ENCODE assay signal across 29 cellular contexts in the genomic region with DNA sequence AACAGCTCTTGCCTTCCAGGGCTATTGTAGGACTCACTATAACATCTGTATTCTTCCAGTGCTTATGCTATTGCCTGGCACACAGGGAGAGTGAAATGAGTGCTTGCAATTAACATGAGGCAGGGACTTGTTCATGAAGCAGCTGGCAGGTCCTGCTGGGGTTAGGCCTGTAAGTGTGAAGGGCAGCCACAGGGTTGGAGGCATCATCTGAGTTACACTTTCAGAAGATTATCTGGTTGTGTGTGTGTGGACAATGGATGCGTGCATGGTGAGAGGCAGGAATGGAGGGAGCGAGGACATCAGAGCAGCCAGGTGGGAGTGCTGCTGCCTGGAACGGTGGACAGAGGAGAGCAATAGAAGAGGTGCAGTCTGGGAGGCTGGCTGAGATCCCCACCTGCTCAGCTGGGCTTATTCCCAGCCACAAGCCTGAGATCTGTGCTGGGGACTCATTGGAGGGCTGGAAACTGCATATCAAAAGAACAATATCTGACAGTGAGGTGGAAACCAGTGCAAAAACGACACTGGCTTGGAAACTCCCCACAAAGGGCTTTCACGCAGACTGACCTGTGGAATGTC. TPM values are rescaled to one million over a fixed set of nuclear protein-coding genes. Genes with fewer than 3 reads are reported as not detected.
"Had no signal": no experiment of that assay in that cellular context is flagged by ENCODE, and none has a peak within 500 bp of the region (broad histone marks: within the 10 kb centered on the region; RNA-seq: fewer than 3 reads in every experiment).

No MANE protein-coding gene starts in this region.

- H3K27me3 ChIP-seq: cardiac muscle cell, sigmoid colon had no signal

- H3K4me3 Mint-ChIP-seq: activated B cell treated with CpG ODN at 0.5 μM for 24 hours; activated CD4-positive, alpha-beta T cell treated with anti-CD3 and anti-CD28 coated beads for 36 hours; activated naive CD8-positive, alpha-beta T cell treated with anti-CD3 and anti-CD28 coated beads, Interleukin-2, amount 50 U/mL, for 24 hours; activated T-cell treated with anti-CD3 and anti-CD28 coated beads, Interleukin-2, amount 50 U/mL, for 72 hours; memory B cell; stimulated activated naive B cell treated with anti-CD40 and anti-IgM and Interleukin-4, amounts not matched to agents 10 μg/mL and 1 μg/mL and 100 μg/mL, for 72 hours had no signal

- H3K4me1 ChIP-seq: sigmoid colon had no signal

- H3K4me3 ChIP-seq: cardiac muscle cell, sigmoid colon had no signal

- H3K27ac Mint-ChIP-seq: activated B cell treated with CpG ODN at 0.5 μM for 24 hours; activated CD4-positive, alpha-beta T cell treated with anti-CD3 and anti-CD28 coated beads for 36 hours; activated naive CD8-positive, alpha-beta T cell treated with anti-CD3 and anti-CD28 coated beads, Interleukin-2, amount 50 U/mL, for 24 hours; activated T-cell treated with anti-CD3 and anti-CD28 coated beads, Interleukin-2, amount 50 U/mL, for 72 hours; memory B cell; stimulated activated naive B cell treated with anti-CD40 and anti-IgM and Interleukin-4, amounts not matched to agents 10 μg/mL and 1 μg/mL and 100 μg/mL, for 72 hours had no signal

- H3K36me3 ChIP-seq: cardiac muscle cell, sigmoid colon had no signal

- DNase-seq: activated B cell treated with CpG ODN at 0.5 μM for 24 hours; activated CD4-positive, alpha-beta T cell treated with anti-CD3 and anti-CD28 coated beads for 36 hours; activated CD4-positive, alpha-beta T cell treated with anti-CD3 and anti-CD28 coated beads, Interleukin-2, amount 50 U/mL, for 4 hours; activated gamma-delta T cell; activated naive CD4-positive, alpha-beta T cell treated with anti-CD3 and anti-CD28 coated beads, Interleukin-2, amount 50 U/mL, for 16 hours; activated naive CD8-positive, alpha-beta T cell treated with anti-CD3 and anti-CD28 coated beads, Interleukin-2, amount 50 U/mL, for 24 hours; activated T-cell treated with anti-CD3 and anti-CD28 coated beads, Interleukin-2, amount 50 U/mL, for 72 hours; dermis blood vessel endothelial cell; effector CD8-positive, alpha-beta T cell; foreskin melanocyte; hippocampal formation; left cardiac atrium; nucleus accumbens; sigmoid colon; stimulated activated CD4-positive, alpha-beta T cell treated with anti-CD3 and anti-CD28 coated beads, Interleukin-2, amount 100 ng/mL, for 48 hours; stimulated activated CD8-positive, alpha-beta memory T cell treated with anti-CD3 and anti-CD28 coated beads, Interleukin-4, amount 100 ng/mL, for 48 hours; stimulated activated naive B cell treated with anti-CD40 and anti-IgM and Interleukin-4, amounts not matched to agents 10 μg/mL and 1 μg/mL and 100 μg/mL, for 72 hours; T-helper 9 cell had no signal

- H3K36me3 Mint-ChIP-seq: memory B cell; stimulated activated naive B cell treated with anti-CD40 and anti-IgM and Interleukin-4, amounts not matched to agents 10 μg/mL and 1 μg/mL and 100 μg/mL, for 72 hours had no signal

- H3K4me1 Mint-ChIP-seq: activated B cell treated with CpG ODN at 0.5 μM for 24 hours; activated CD4-positive, alpha-beta T cell treated with anti-CD3 and anti-CD28 coated beads for 36 hours; activated naive CD8-positive, alpha-beta T cell treated with anti-CD3 and anti-CD28 coated beads, Interleukin-2, amount 50 U/mL, for 24 hours; stimulated activated naive B cell treated with anti-CD40 and anti-IgM and Interleukin-4, amounts not matched to agents 10 μg/mL and 1 μg/mL and 100 μg/mL, for 72 hours had no signal

- ATAC-seq: activated CD4-positive, alpha-beta T cell treated with anti-CD3 and anti-CD28 coated beads for 36 hours; activated naive CD8-positive, alpha-beta T cell treated with anti-CD3 and anti-CD28 coated beads, Interleukin-2, amount 50 U/mL, for 24 hours; activated T-cell treated with anti-CD3 and anti-CD28 coated beads, Interleukin-2, amount 50 U/mL, for 72 hours; left cardiac atrium; stimulated activated naive B cell treated with anti-CD40 and anti-IgM and Interleukin-4, amounts not matched to agents 10 μg/mL and 1 μg/mL and 100 μg/mL, for 72 hours had no signal

- H3K9me3 ChIP-seq: sigmoid colon had no signal

- H3K27me3 Mint-ChIP-seq: activated naive CD8-positive, alpha-beta T cell treated with anti-CD3 and anti-CD28 coated beads, Interleukin-2, amount 50 U/mL, for 24 hours had no signal

- H3K9me3 Mint-ChIP-seq: activated B cell treated with CpG ODN at 0.5 μM for 24 hours; activated naive CD8-positive, alpha-beta T cell treated with anti-CD3 and anti-CD28 coated beads, Interleukin-2, amount 50 U/mL, for 24 hours; activated T-cell treated with anti-CD3 and anti-CD28 coated beads, Interleukin-2, amount 50 U/mL, for 72 hours; memory B cell; stimulated activated naive B cell treated with anti-CD40 and anti-IgM and Interleukin-4, amounts not matched to agents 10 μg/mL and 1 μg/mL and 100 μg/mL, for 72 hours had no signal

- H3K27ac ChIP-seq: cardiac muscle cell, sigmoid colon had no signal

RNA-seq across cellular contexts. Expression of gene ZNF488, which starts 17.9 kb away (rescaled TPM):
- total RNA-seq: activated B cell treated with CpG ODN at 0.5 μM for 24 hours; left cardiac atrium; mononuclear cell; T-helper 1 cell treated with Interleukin-12 subunit alpha and Interleukin-12 subunit beta and Interleukin-4 antibody, amounts not matched to agents 30 ng/mL and 1 ng/mL, for 36 hours had no signal

RNA-seq across cellular contexts. Expression of gene RBP3, which starts 18.0 kb away (rescaled TPM):
- total RNA-seq: activated B cell treated with CpG ODN at 0.5 μM for 24 hours; activated CD4-positive, alpha-beta T cell treated with anti-CD3 and anti-CD28 coated beads for 36 hours; activated CD8-positive, alpha-beta memory T cell treated with anti-CD3 and anti-CD28 coated beads for 36 hours; activated T-cell treated with anti-CD3 and anti-CD28 coated beads, Interleukin-2, amount 50 U/mL, for 72 hours; cardiac muscle cell; chondrocyte; dermis blood vessel endothelial cell; left cardiac atrium; lower leg skin; mononuclear cell; renal cortical epithelial cell; sigmoid colon; T-helper 1 cell treated with Interleukin-12 subunit alpha and Interleukin-12 subunit beta and Interleukin-4 antibody, amounts not matched to agents 30 ng/mL and 1 ng/mL, for 36 hours; ureter had no signal
- polyA plus RNA-seq: cardiac muscle cell, esophagus, neural cell, sigmoid colon had no signal

RNA-seq across cellular contexts. Expression of gene GDF2, which starts 43.9 kb away (rescaled TPM):
- total RNA-seq: activated B cell treated with CpG ODN at 0.5 μM for 24 hours; activated CD4-positive, alpha-beta T cell treated with anti-CD3 and anti-CD28 coated beads for 36 hours; activated CD8-positive, alpha-beta memory T cell treated with anti-CD3 and anti-CD28 coated beads for 36 hours; activated T-cell treated with anti-CD3 and anti-CD28 coated beads, Interleukin-2, amount 50 U/mL, for 72 hours; chondrocyte; dermis blood vessel endothelial cell; left cardiac atrium; lower leg skin; mononuclear cell; renal cortical epithelial cell; sigmoid colon; T-helper 1 cell treated with Interleukin-12 subunit alpha and Interleukin-12 subunit beta and Interleukin-4 antibody, amounts not matched to agents 30 ng/mL and 1 ng/mL, for 36 hours; ureter had no signal
- polyA plus RNA-seq: esophagus, neural cell, sigmoid colon had no signal
